8 cellular contexts compared by ENCODE assay signal in genomic region chrX:154368630-154369452, GRCh38. TPM values are rescaled to one million over a fixed set of nuclear protein-coding genes. Genes with fewer than 3 reads are reported as not detected.
A peak's percentile ranks its signal among the peaks of the same experiment; 100 is the strongest.
DNase-seq lines count a peak whose midpoint lies in the region; ATAC-seq and TF ChIP-seq lines count a peak whose summit lies in the region.

No MANE protein-coding gene starts in this region.

- H3K9me3 Mint-ChIP-seq in endodermal cell, result peaks cover 50% of the 10 kb centered on the region
- H3K9me3 Mint-ChIP-seq in naive B cell, result no peaks in the 10 kb centered on the region
- H3K9me3 Mint-ChIP-seq in stimulated activated naive B cell treated with anti-CD40 and anti-IgM and Interleukin-4, amounts not matched to agents 10 μg/mL and 1 μg/mL and 100 μg/mL, for 72 hours, result no peaks in the 10 kb centered on the region

- peaks cover 40 to 44% (median 43%) of the 10 kb centered on the region in 11 experiments for H3K36me3 ChIP-seq in BLaER1 treated with 17β-estradiol and CSF1 and Interleukin-3, amounts not matched to agents 10 nM and 100 nM
- H3K36me3 ChIP-seq in endodermal cell (ENCODE audit: control insufficient read depth, insufficient read depth, low read length), result peaks cover 54% of the 10 kb centered on the region

- H3K4me2 ChIP-seq in BLaER1 treated with 17β-estradiol and CSF1 and Interleukin-3, amounts not matched to agents 10 nM and 100 nM, result peak overlapping the region; percentile 70 to 93 (median 82)

- peak overlapping the region; percentile 72 to 94 (median 88) for H3K4me3 ChIP-seq in BLaER1 treated with 17β-estradiol and CSF1 and Interleukin-3, amounts not matched to agents 10 nM and 100 nM
- peak overlapping the region; percentile 92 for H3K4me3 ChIP-seq in endodermal cell (ENCODE audit: low read length)

- peaks cover 8 to 25% (median 22%) of the 10 kb centered on the region in 11 experiments; a peak in 21 of 22 replicates for H3K27me3 ChIP-seq in BLaER1 treated with 17β-estradiol and CSF1 and Interleukin-3, amounts not matched to agents 10 nM and 100 nM
- no peaks in the 10 kb centered on the region for H3K27me3 ChIP-seq in endodermal cell (ENCODE audit: control insufficient read depth, insufficient read depth, low read length, poor library complexity, severe bottlenecking)

- no peak for TF ChIP-seq CTCF in endodermal cell (conservative IDR thresholded peaks at IDR 0.05)

- peaks cover 5% of the 10 kb centered on the region for H3K27me3 Mint-ChIP-seq in endodermal cell (ENCODE audit: insufficient read depth)
- H3K27me3 Mint-ChIP-seq in naive B cell, result no peaks in the 10 kb centered on the region
- no peaks in the 10 kb centered on the region for H3K27me3 Mint-ChIP-seq in stimulated activated naive B cell treated with anti-CD40 and anti-IgM and Interleukin-4, amounts not matched to agents 10 μg/mL and 1 μg/mL and 100 μg/mL, for 72 hours

- H3K36me3 Mint-ChIP-seq in endodermal cell (ENCODE audit: low read depth) (peaks cover 27% of the 10 kb centered on the region), naive B cell (no peaks in the 10 kb centered on the region)
- peaks cover 17 to 20% of the 10 kb centered on the region in 2 donors for H3K36me3 Mint-ChIP-seq in stimulated activated naive B cell treated with anti-CD40 and anti-IgM and Interleukin-4, amounts not matched to agents 10 μg/mL and 1 μg/mL and 100 μg/mL, for 72 hours

- peaks cover 15 to 85% (median 72%) of the 10 kb centered on the region in 11 experiments; a peak in 20 of 22 replicates for H3K9me3 ChIP-seq in BLaER1 treated with 17β-estradiol and CSF1 and Interleukin-3, amounts not matched to agents 10 nM and 100 nM (replicated peaks in 1 of 11)
- H3K9me3 ChIP-seq in endodermal cell (ENCODE audit: control insufficient read depth, low read length), result no peaks in the 10 kb centered on the region

- ATAC-seq in GM21786 (IDR thresholded peaks at IDR 0.05; ENCODE audit: unreplicated experiment), result peak; percentile 39
- peak; percentile 68 to 69 for ATAC-seq in naive B cell (ENCODE audit: low read depth in 2 of 2)
- ATAC-seq in stimulated activated naive B cell treated with anti-CD40 and anti-IgM and Interleukin-4, amounts not matched to agents 10 μg/mL and 1 μg/mL and 100 μg/mL, for 72 hours (replicated peaks), result peak; percentile 66

- peak overlapping the region; percentile 68 to 99 (median 95); a peak in 21 of 22 replicates for H3K27ac ChIP-seq in BLaER1 treated with 17β-estradiol and CSF1 and Interleukin-3, amounts not matched to agents 10 nM and 100 nM
- peak overlapping the region; percentile 90 for H3K27ac ChIP-seq in endodermal cell (ENCODE audit: low read depth, low read length)

- 0 to 24% methylated on average over 1 to 10 of the region's 16 CpGs for WGBS in endodermal cell (ENCODE audit: insufficient coverage in 1 of 2, insufficient read length in 1 of 2), 2 experiments

- H3K9ac ChIP-seq in BLaER1 treated with 17β-estradiol and CSF1 and Interleukin-3, amounts not matched to agents 10 nM and 100 nM, result peak overlapping the region; percentile 80 to 99 (median 96); a peak in 21 of 22 replicates
- peak overlapping the region; percentile 96 for H3K9ac ChIP-seq in endodermal cell (ENCODE audit: extremely low read depth, low read length, poor library complexity, severe bottlenecking)

- H3K4me1 ChIP-seq in BLaER1 treated with 17β-estradiol and CSF1 and Interleukin-3, amounts not matched to agents 10 nM and 100 nM, result peaks cover 27 to 46% (median 36%) of the 10 kb centered on the region in 10 experiments
- H3K4me1 ChIP-seq in endodermal cell (ENCODE audit: control insufficient read depth, insufficient read depth, low read length), result no peaks in the 10 kb centered on the region

- H4K20me1 ChIP-seq in BLaER1 treated with 17β-estradiol and CSF1 and Interleukin-3, amounts not matched to agents 10 nM and 100 nM, result peaks cover 26 to 78% (median 54%) of the 10 kb centered on the region in 11 experiments

- H3K4me1 Mint-ChIP-seq in endodermal cell (no peaks in the 10 kb centered on the region), naive B cell (peaks cover 5 to 22% (median 21%) of the 10 kb centered on the region in 3 donors)
- H3K4me1 Mint-ChIP-seq in stimulated activated naive B cell treated with anti-CD40 and anti-IgM and Interleukin-4, amounts not matched to agents 10 μg/mL and 1 μg/mL and 100 μg/mL, for 72 hours, result peaks cover 15 to 31% of the 10 kb centered on the region in 2 donors

- no peak overlapping the region for H3K27ac Mint-ChIP-seq in endodermal cell
- H3K27ac Mint-ChIP-seq in naive B cell, result peak overlapping the region; percentile 69 to 96 (median 93)
- peak overlapping the region; percentile 94 for H3K27ac Mint-ChIP-seq in stimulated activated naive B cell treated with anti-CD40 and anti-IgM and Interleukin-4, amounts not matched to agents 10 μg/mL and 1 μg/mL and 100 μg/mL, for 72 hours

- peak; percentile 86 for DNase-seq in NCI-H460 (ENCODE audit: extremely low read depth, low read depth)
- DNase-seq in activated CD8-positive, alpha-beta memory T cell treated with anti-CD3 and anti-CD28 coated beads for 1 hour (ENCODE audit: extremely low read depth in 1 of 2, low read depth in 1 of 2), result peak; percentile 82 to 91
- peak; percentile 78 for DNase-seq in endodermal cell
- peak; percentile 90 for DNase-seq in naive B cell
- DNase-seq in stimulated activated naive B cell treated with anti-CD40 and anti-IgM and Interleukin-4, amounts not matched to agents 10 μg/mL and 1 μg/mL and 100 μg/mL, for 72 hours, result peak; percentile 85
- DNase-seq in D341Med (ENCODE audit: low spot score), result no peak

- H3K4me3 Mint-ChIP-seq in endodermal cell, result peak overlapping the region; percentile 92
- peak overlapping the region; percentile 79 to 99 (median 84) for H3K4me3 Mint-ChIP-seq in naive B cell
- H3K4me3 Mint-ChIP-seq in stimulated activated naive B cell treated with anti-CD40 and anti-IgM and Interleukin-4, amounts not matched to agents 10 μg/mL and 1 μg/mL and 100 μg/mL, for 72 hours, result peak overlapping the region; percentile 93 to 94

RNA-seq across cellular contexts. Expression of gene FLNA, which starts 5.6 kb away (rescaled TPM):
- 901 and 1,031 TPM in 2 replicates for total RNA-seq in NCI-H460 (2014; rRNA removed; shearing (Covaris generic))
- polyA plus RNA-seq in NCI-H460 (2014; cell fraction: nucleus; rRNA removed), result 755 and 1,079 TPM in 2 replicates
- 1,000 to 10,000 TPM; 1,074 to 1,251 TPM for total RNA-seq in endodermal cell
- 609 TPM for polyA plus RNA-seq in endodermal cell (2013, experiment 1 of 2)
- polyA plus RNA-seq in endodermal cell (2013, experiment 2 of 2), result 609 TPM
- polyA plus RNA-seq in naive B cell (ENCODE audit: low read depth in 6 of 6), result 100 to 1,000 TPM in 2 of 6 donors, 10 to 100 TPM in 4; 39.6 to 269 (median 78.3) TPM

RNA-seq across cellular contexts. Expression of gene EMD, which starts 10.3 kb away (rescaled TPM):
- 85.8 and 98.2 TPM in 2 replicates for total RNA-seq in NCI-H460 (2014; rRNA removed; shearing (Covaris generic))
- 114 and 118 TPM in 2 replicates for polyA plus RNA-seq in NCI-H460 (2014; cell fraction: nucleus; rRNA removed)
- 10 to 100 TPM; 60.3 to 76.4 TPM for total RNA-seq in endodermal cell
- polyA plus RNA-seq in endodermal cell (2013, experiment 1 of 2), result 91.0 TPM
- polyA plus RNA-seq in endodermal cell (2013, experiment 2 of 2), result 77.9 TPM
- 10 to 100 TPM; 25.0 to 29.6 (median 27.2) TPM for polyA plus RNA-seq in naive B cell (ENCODE audit: low read depth in 6 of 6)

RNA-seq across cellular contexts. Expression of gene RPL10, which starts 29.3 kb away (rescaled TPM):
- total RNA-seq in NCI-H460 (2014; rRNA removed; shearing (Covaris generic)), result 5,948 and 7,043 TPM in 2 replicates
- polyA plus RNA-seq in NCI-H460 (2014; cell fraction: nucleus; rRNA removed), result 3,147 and 3,217 TPM in 2 replicates
- total RNA-seq in endodermal cell, result 1,000 to 10,000 TPM; 2,142 to 2,551 TPM
- polyA plus RNA-seq in endodermal cell (2013, experiment 1 of 2), result 2,954 TPM
- 2,652 TPM for polyA plus RNA-seq in endodermal cell (2013, experiment 2 of 2)
- 1,000 to 10,000 TPM; 3,636 to 5,147 (median 4,635) TPM for polyA plus RNA-seq in naive B cell (ENCODE audit: low read depth in 6 of 6)

RNA-seq across cellular contexts. Expression of gene DNASE1L1, which starts 40.2 kb away (rescaled TPM):
- 45.8 and 48.9 TPM in 2 replicates for total RNA-seq in NCI-H460 (2014; rRNA removed; shearing (Covaris generic))
- 97.8 and 98.3 TPM in 2 replicates for polyA plus RNA-seq in NCI-H460 (2014; cell fraction: nucleus; rRNA removed)
- total RNA-seq in endodermal cell, result 10 to 100 TPM; 13.8 to 17.0 TPM
- 13.1 TPM for polyA plus RNA-seq in endodermal cell (2013, experiment 1 of 2)
- polyA plus RNA-seq in endodermal cell (2013, experiment 2 of 2), result 10.9 TPM
- polyA plus RNA-seq in naive B cell (ENCODE audit: low read depth in 6 of 6), result 10 to 100 TPM in 5 of 6 donors, 1 to 10 TPM in 1; 9.5 to 23.1 (median 14.3) TPM

RNA-seq across cellular contexts. Expression of gene TAFAZZIN, which starts 42.5 kb away (rescaled TPM):
- 43.7 and 53.6 TPM in 2 replicates for total RNA-seq in NCI-H460 (2014; rRNA removed; shearing (Covaris generic))
- polyA plus RNA-seq in NCI-H460 (2014; cell fraction: nucleus; rRNA removed), result 279 and 297 TPM in 2 replicates
- total RNA-seq in endodermal cell, result 10 to 100 TPM; 32.9 to 62.9 TPM
- polyA plus RNA-seq in endodermal cell (2013, experiment 1 of 2), result 40.6 TPM
- 39.8 TPM for polyA plus RNA-seq in endodermal cell (2013, experiment 2 of 2)
- 10 to 100 TPM; 31.6 to 50.2 (median 36.6) TPM for polyA plus RNA-seq in naive B cell (ENCODE audit: low read depth in 6 of 6)
